ENCODE assay signal across 32 cellular contexts in genomic region chr17:1071103-1071825, GRCh38.
"Had no signal": no experiment of that assay in that cellular context is flagged by ENCODE, and none has a peak within 500 bp of the region (broad histone marks: within the 10 kb centered on the region; RNA-seq: fewer than 3 reads in every experiment).

No MANE protein-coding gene starts in this region.

- DNase-seq: activated CD4-positive, alpha-beta memory T cell treated with anti-CD3 and anti-CD28 coated beads for 36 hours; activated CD4-positive, alpha-beta T cell treated with anti-CD3 and anti-CD28 coated beads, Interleukin-2, amount 10 ng/mL, durations not matched to agents 24 days and 14 days; activated CD4-positive, CD25-positive, alpha-beta regulatory T cell treated with anti-CD3 and anti-CD28 coated beads, Interleukin-2, amount 50 U/mL, for 72 hours; activated CD8-positive, alpha-beta memory T cell treated with anti-CD3 and anti-CD28 coated beads, Interleukin-2, amount 50 U/mL, for 4 hours; activated gamma-delta T cell treated with Interleukin-2 at 50 U/mL for 16 hours; activated naive CD8-positive, alpha-beta T cell treated with anti-CD3 and anti-CD28 coated beads, Interleukin-2, amount 50 U/mL, for 24 hours; activated T-cell treated with anti-CD3 and anti-CD28 coated beads, Interleukin-2, amount 50 U/mL, for 24 hours; amygdala; central memory CD4-positive, alpha-beta T cell; esophagus squamous epithelium; glutamatergic neuron; mammary epithelial cell; midbrain; stimulated activated CD4-positive, alpha-beta T cell treated with anti-CD3 and anti-CD28 coated beads, Interleukin-4, amount 100 ng/mL, for 24 hours; SW 1271; T-helper 9 cell; WERI-Rb-1 had no signal

- H3K27me3 ChIP-seq: esophagus squamous epithelium, hepatocyte, upper lobe of left lung, vagina had no signal

- H3K9me3 ChIP-seq: thoracic aorta, upper lobe of left lung, vagina had no signal

- H3K27ac Mint-ChIP-seq: activated CD4-positive, alpha-beta memory T cell treated with anti-CD3 and anti-CD28 coated beads for 36 hours; activated CD4-positive, alpha-beta T cell treated with anti-CD3 and anti-CD28 coated beads, Interleukin-2, amount 10 ng/mL, durations not matched to agents 24 days and 14 days; activated naive CD4-positive, alpha-beta T cell treated with anti-CD3 and anti-CD28 coated beads, Interleukin-2, amount 50 U/mL, for 24 hours; activated naive CD8-positive, alpha-beta T cell treated with anti-CD3 and anti-CD28 coated beads, Interleukin-2, amount 50 U/mL, for 24 hours; activated T-cell treated with anti-CD3 and anti-CD28 coated beads, Interleukin-2, amount 50 U/mL, for 24 hours; activated T-helper 17 cell treated with anti-CD3 and anti-CD28 coated beads, Interleukin-2, amount 50 U/mL, for 72 hours; dendritic cell treated with granulocyte-macrophage colony-stimulating factor and Interleukin-4, amounts not matched to agents 40 ng/mL and 50 ng/mL, for 4 days; naive thymus-derived CD8-positive, alpha-beta T cell; stimulated activated effector memory CD8-positive, alpha-beta T cell treated with anti-CD3 and anti-CD28 coated beads, Interleukin-12 subunit alpha, Interleukin-12 subunit beta, amount 100 ng/mL, for 72 hours; stimulated activated naive CD8-positive, alpha-beta T cell treated with anti-CD3 and anti-CD28 coated beads, Interleukin-15, Interleukin-2, amounts not matched to agents 100 ng/mL and 50 ng/mL, for 24 hours; T-helper 1 cell treated with Interleukin-12 subunit alpha and Interleukin-12 subunit beta and Interleukin-4 antibody, amounts not matched to agents 30 μg/mL and 1 μg/mL, for 36 hours had no signal

- H3K4me1 ChIP-seq: vagina had no signal

- H3K4me3 ChIP-seq: esophagus squamous epithelium, hepatocyte, skin epidermis, thoracic aorta, upper lobe of left lung, vagina had no signal

- H3K27ac ChIP-seq: epithelial cell of prostate, esophagus squamous epithelium, hepatocyte, skin epidermis, thoracic aorta, upper lobe of left lung, vagina, WERI-Rb-1 had no signal

- H3K4me3 Mint-ChIP-seq: activated CD4-positive, alpha-beta memory T cell treated with anti-CD3 and anti-CD28 coated beads for 36 hours; activated CD4-positive, alpha-beta T cell treated with anti-CD3 and anti-CD28 coated beads, Interleukin-2, amount 10 ng/mL, durations not matched to agents 24 days and 14 days; activated naive CD4-positive, alpha-beta T cell treated with anti-CD3 and anti-CD28 coated beads, Interleukin-2, amount 50 U/mL, for 24 hours; activated naive CD8-positive, alpha-beta T cell treated with anti-CD3 and anti-CD28 coated beads, Interleukin-2, amount 50 U/mL, for 24 hours; activated T-cell treated with anti-CD3 and anti-CD28 coated beads, Interleukin-2, amount 50 U/mL, for 24 hours; activated T-helper 17 cell treated with anti-CD3 and anti-CD28 coated beads, Interleukin-2, amount 50 U/mL, for 72 hours; dendritic cell treated with granulocyte-macrophage colony-stimulating factor and Interleukin-4, amounts not matched to agents 40 ng/mL and 50 ng/mL, for 4 days; naive thymus-derived CD8-positive, alpha-beta T cell; stimulated activated effector memory CD8-positive, alpha-beta T cell treated with anti-CD3 and anti-CD28 coated beads, Interleukin-12 subunit alpha, Interleukin-12 subunit beta, amount 100 ng/mL, for 72 hours; stimulated activated naive CD8-positive, alpha-beta T cell treated with anti-CD3 and anti-CD28 coated beads, Interleukin-15, Interleukin-2, amounts not matched to agents 100 ng/mL and 50 ng/mL, for 24 hours; T-helper 1 cell treated with Interleukin-12 subunit alpha and Interleukin-12 subunit beta and Interleukin-4 antibody, amounts not matched to agents 30 μg/mL and 1 μg/mL, for 36 hours had no signal

- H3K27me3 Mint-ChIP-seq: activated CD4-positive, alpha-beta memory T cell treated with anti-CD3 and anti-CD28 coated beads for 36 hours; activated CD4-positive, alpha-beta T cell treated with anti-CD3 and anti-CD28 coated beads, Interleukin-2, amount 10 ng/mL, durations not matched to agents 24 days and 14 days; activated naive CD4-positive, alpha-beta T cell treated with anti-CD3 and anti-CD28 coated beads, Interleukin-2, amount 50 U/mL, for 24 hours; activated naive CD8-positive, alpha-beta T cell treated with anti-CD3 and anti-CD28 coated beads, Interleukin-2, amount 50 U/mL, for 24 hours; activated T-cell treated with anti-CD3 and anti-CD28 coated beads, Interleukin-2, amount 50 U/mL, for 24 hours; activated T-helper 17 cell treated with anti-CD3 and anti-CD28 coated beads, Interleukin-2, amount 50 U/mL, for 72 hours; dendritic cell treated with granulocyte-macrophage colony-stimulating factor and Interleukin-4, amounts not matched to agents 40 ng/mL and 50 ng/mL, for 4 days; naive thymus-derived CD8-positive, alpha-beta T cell; stimulated activated naive CD8-positive, alpha-beta T cell treated with anti-CD3 and anti-CD28 coated beads, Interleukin-15, Interleukin-2, amounts not matched to agents 100 ng/mL and 50 ng/mL, for 24 hours had no signal

- H3K4me1 Mint-ChIP-seq: activated CD4-positive, alpha-beta T cell treated with anti-CD3 and anti-CD28 coated beads, Interleukin-2, amount 10 ng/mL, durations not matched to agents 24 days and 14 days; activated naive CD4-positive, alpha-beta T cell treated with anti-CD3 and anti-CD28 coated beads, Interleukin-2, amount 50 U/mL, for 24 hours; activated naive CD8-positive, alpha-beta T cell treated with anti-CD3 and anti-CD28 coated beads, Interleukin-2, amount 50 U/mL, for 24 hours; activated T-helper 17 cell treated with anti-CD3 and anti-CD28 coated beads, Interleukin-2, amount 50 U/mL, for 72 hours; stimulated activated effector memory CD8-positive, alpha-beta T cell treated with anti-CD3 and anti-CD28 coated beads, Interleukin-12 subunit alpha, Interleukin-12 subunit beta, amount 100 ng/mL, for 72 hours had no signal

- H3K9me3 Mint-ChIP-seq: stimulated activated naive CD8-positive, alpha-beta T cell treated with anti-CD3 and anti-CD28 coated beads, Interleukin-15, Interleukin-2, amounts not matched to agents 100 ng/mL and 50 ng/mL, for 24 hours had no signal

- ATAC-seq: activated naive CD8-positive, alpha-beta T cell treated with anti-CD3 and anti-CD28 coated beads, Interleukin-2, amount 50 U/mL, for 24 hours; activated T-helper 17 cell treated with anti-CD3 and anti-CD28 coated beads, Interleukin-2, amount 50 U/mL, for 72 hours; left lobe of liver; naive thymus-derived CD8-positive, alpha-beta T cell; sciatic nerve; stimulated activated effector memory CD8-positive, alpha-beta T cell treated with anti-CD3 and anti-CD28 coated beads, Interleukin-12 subunit alpha, Interleukin-12 subunit beta, amount 100 ng/mL, for 72 hours had no signal
